7 cellular contexts compared by ENCODE assay signal in genomic region chr15:75801859-75802593, GRCh38. TPM values are rescaled to one million over a fixed set of nuclear protein-coding genes. Genes with fewer than 3 reads are reported as not detected.
DNase-seq lines count a peak whose midpoint lies in the region; ATAC-seq, FAIRE-seq and TF ChIP-seq lines count a peak whose summit lies in the region.

No MANE protein-coding gene starts in this region.

- peak; percentile 58 for ATAC-seq in HG03442 (IDR thresholded peaks at IDR 0.05; ENCODE audit: unreplicated experiment)

- peak; percentile 75 for DNase-seq in GM18507 (ENCODE audit: extremely low spot score, insufficient read length, low read depth)
- DNase-seq in NCI-H69 (lab: John Stamatoyannopoulos, UW): peak; percentile 75
- DNase-seq in activated CD4-positive, alpha-beta T cell treated with anti-CD3 and anti-CD28 coated beads, Interleukin-2, amount 50 U/mL, for 24 hours (ENCODE audit: low read depth in 1 of 2, low spot score in 1 of 2): peak; percentile 65 to 69
- DNase-seq in dermis blood vessel endothelial cell: peak; percentile 78
- DNase-seq in lower leg skin (ENCODE audit: low spot score in 2 of 2): peak; percentile 59 to 95
- DNase-seq in stimulated activated CD4-positive, alpha-beta T cell treated with anti-CD3 and anti-CD28 coated beads, TNF-alpha, amount 100 ng/mL, for 1 hour (ENCODE audit: low read depth in 3 of 3, low spot score in 1 of 3): peak; percentile 45 to 65 (median 55)

- intact Hi-C loops in lower leg skin (cut with DNase I; ENCODE audit: low total_unique reads): loop anchor here (5.0 to 10.0 kb wide), 2 partner anchors 67 to 120 kb away; no protein-coding TSS in a partner anchor

- no peak overlapping the region for H3K4me3 ChIP-seq in lower leg skin (ENCODE audit: low read depth, poor library complexity, severe bottlenecking)

- peak; percentile 62 for FAIRE-seq in GM18507 (lab: Jason Lieb, UNC)

- TF ChIP-seq POLR2A in lower leg skin (IDR thresholded peaks at IDR 0.05): no peak

- peak in 1 of 3 donors; percentile 19 for TF ChIP-seq CTCF in lower leg skin (IDR thresholded peaks at IDR 0.05)

- WGBS in lower leg skin, 2 donors: 5 to 6% methylated on average over 24 to 25 of the region's 25 CpGs

RNA-seq across cellular contexts. Expression of gene UBE2Q2, which starts 41.2 kb away (rescaled TPM):
- 68.8 and 69.1 TPM in 2 replicates for total RNA-seq in dermis blood vessel endothelial cell
- total RNA-seq in lower leg skin: 10 to 100 TPM; 17.2 to 18.3 (median 17.6) TPM
